Comparison of ENCODE assay signal across 18 cellular contexts in the genomic region with DNA sequence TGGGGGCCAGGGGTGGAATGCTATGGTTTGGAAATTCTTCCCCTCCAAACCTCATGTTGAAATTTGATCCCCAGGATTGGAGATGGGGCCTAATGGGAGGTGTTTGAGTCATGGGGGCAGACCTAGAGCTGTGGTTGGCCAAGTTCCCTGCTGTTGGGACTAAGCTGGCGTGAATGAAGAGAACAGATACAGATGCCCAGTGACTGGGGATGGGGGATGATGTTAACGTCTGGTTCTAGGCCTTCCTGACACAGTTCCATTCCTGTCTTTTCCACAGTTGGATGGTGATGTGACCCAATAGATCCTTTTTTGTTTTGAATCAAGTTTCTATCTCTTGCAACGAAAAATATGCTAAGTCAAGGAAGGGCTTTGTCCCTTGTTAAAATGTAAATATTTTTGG. TPM values are rescaled to one million over a fixed set of nuclear protein-coding genes. Genes with fewer than 3 reads are reported as not detected.
DNase-seq lines count a peak whose midpoint lies in the region; ATAC-seq and TF ChIP-seq lines count a peak whose summit lies in the region.
"Had no signal": no experiment of that assay in that cellular context is flagged by ENCODE, and none has a peak within 500 bp of the region (broad histone marks: within the 10 kb centered on the region; RNA-seq: fewer than 3 reads in every experiment).

No MANE protein-coding gene starts in this region.

- H3K9me3 ChIP-seq in HEK293 (ENCODE audit: control insufficient read depth, insufficient read depth, low read depth, low read length) = no peaks in the 10 kb centered on the region
- peaks cover 18% of the 10 kb centered on the region for H3K9me3 ChIP-seq in endodermal cell (ENCODE audit: control insufficient read depth, low read length)
- H3K9me3 ChIP-seq in GM23248 (ENCODE audit: low read depth) = no peaks in the 10 kb centered on the region
- H3K9me3 ChIP-seq in body of pancreas = no peaks in the 10 kb centered on the region
- H3K9me3 ChIP-seq: A549, Caco-2 had no signal

- H3K4me3 Mint-ChIP-seq in endodermal cell = no peak overlapping the region
- H3K4me3 Mint-ChIP-seq: B cell; CD4-positive, alpha-beta T cell; CD8-positive, alpha-beta T cell had no signal

- no peaks in the 10 kb centered on the region for H3K27me3 Mint-ChIP-seq in endodermal cell (ENCODE audit: insufficient read depth)
- H3K27me3 Mint-ChIP-seq: B cell; CD4-positive, alpha-beta T cell had no signal

- H3K23ac ChIP-seq in mesendoderm (ENCODE audit: low read length) = no peak overlapping the region

- CTCF ChIA-PET in HEK293 (lab: Yijun Ruan, JAX) = no interaction called here

- H3K79me2 ChIP-seq in mesendoderm (ENCODE audit: control insufficient read depth, insufficient read depth, low read length) (no peaks in the 10 kb centered on the region), GM23248 (ENCODE audit: insufficient read depth) (no peaks in the 10 kb centered on the region)

- H4K20me1 ChIP-seq in GM23248 (ENCODE audit: insufficient read depth) = no peaks in the 10 kb centered on the region
- H4K20me1 ChIP-seq: BLaER1 treated with 17β-estradiol and CSF1 and Interleukin-3, amounts not matched to agents 10 nM and 100 nM had no signal

- peaks cover 28% of the 10 kb centered on the region for H3K36me3 Mint-ChIP-seq in endodermal cell (ENCODE audit: low read depth)
- H3K36me3 Mint-ChIP-seq: CD8-positive, alpha-beta T cell had no signal

- no peak overlapping the region for H3K4me2 ChIP-seq in mesendoderm (ENCODE audit: low read length)
- no peak overlapping the region for H3K4me2 ChIP-seq in GM23248 (ENCODE audit: unreplicated experiment)
- H3K4me2 ChIP-seq: A549; BLaER1 treated with 17β-estradiol and CSF1 and Interleukin-3, amounts not matched to agents 10 nM and 100 nM had no signal

- H3K27ac Mint-ChIP-seq in endodermal cell = no peak overlapping the region
- H3K27ac Mint-ChIP-seq: B cell; CD4-positive, alpha-beta T cell; CD8-positive, alpha-beta T cell had no signal

- H3K4me1 ChIP-seq in HEK293 (ENCODE audit: control insufficient read depth, insufficient read depth, low read length) (no peaks in the 10 kb centered on the region), endodermal cell (ENCODE audit: control insufficient read depth, insufficient read depth, low read length) (no peaks in the 10 kb centered on the region), mesendoderm (ENCODE audit: control insufficient read depth, low read depth, low read length) (no peaks in the 10 kb centered on the region), GM23248 (ENCODE audit: insufficient read depth) (no peaks in the 10 kb centered on the region), body of pancreas (no peaks in the 10 kb centered on the region)
- H3K4me1 ChIP-seq: BLaER1 treated with 17β-estradiol and CSF1 and Interleukin-3, amounts not matched to agents 10 nM and 100 nM had no signal

- intact Hi-C loops in left ventricle myocardium superior (cut with micrococcal nuclease) = no loop called here
- intact Hi-C loops in body of pancreas (cut with DNase I) = no loop called here

- no peak overlapping the region for H3K4ac ChIP-seq in mesendoderm (ENCODE audit: low read depth, low read length)

- no peak overlapping the region for H3K4me3 ChIP-seq in HEK293 (ENCODE audit: low read depth, low read length)
- H3K4me3 ChIP-seq in endodermal cell (ENCODE audit: low read length) = peak overlapping the region; percentile 7
- no peak overlapping the region for H3K4me3 ChIP-seq in mesendoderm (ENCODE audit: low read length)
- H3K4me3 ChIP-seq in GM23248 = no peak overlapping the region
- H3K4me3 ChIP-seq in body of pancreas = no peak overlapping the region
- H3K4me3 ChIP-seq: A549; BLaER1 treated with 17β-estradiol and CSF1 and Interleukin-3, amounts not matched to agents 10 nM and 100 nM had no signal

- H2AFZ ChIP-seq in GM23248 = no peak overlapping the region

- peaks cover 21% of the 10 kb centered on the region for H3K9me3 Mint-ChIP-seq in endodermal cell
- H3K9me3 Mint-ChIP-seq: CD4-positive, alpha-beta T cell; CD8-positive, alpha-beta T cell had no signal

- no peaks in the 10 kb centered on the region for H3K4me1 Mint-ChIP-seq in endodermal cell
- H3K4me1 Mint-ChIP-seq: B cell had no signal

- no peaks in the 10 kb centered on the region for H3K9me2 ChIP-seq in GM23248 (ENCODE audit: insufficient read depth)

- no peak overlapping the region for H2BK5ac ChIP-seq in mesendoderm (ENCODE audit: low read length)

- no peak for DNase-seq in endodermal cell
- peak; percentile 22 for DNase-seq in mesendoderm
- DNase-seq in GM23248 = no peak
- DNase-seq in left ventricle myocardium superior = no peak
- no peak for DNase-seq in body of pancreas
- DNase-seq: AML-193; Caco-2; Calu3; CD4-positive, alpha-beta T cell; CD8-positive, alpha-beta T cell; DMS79 treated with DMSO at 0.1 percent for 48 hours; GF-D8 had no signal

- H3K27me3 ChIP-seq in endodermal cell (ENCODE audit: control insufficient read depth, insufficient read depth, low read length, poor library complexity, severe bottlenecking) (no peaks in the 10 kb centered on the region), mesendoderm (ENCODE audit: insufficient read depth, low read length, poor library complexity) (no peaks in the 10 kb centered on the region), GM23248 (replicated peaks; ENCODE audit: insufficient read depth) (0 out of 2 replicates have a peak, but pooled peaks cover 3% of the 10 kb centered on the region), body of pancreas (no peaks in the 10 kb centered on the region)
- H3K27me3 ChIP-seq: BLaER1 treated with 17β-estradiol and CSF1 and Interleukin-3, amounts not matched to agents 10 nM and 100 nM had no signal

- no peaks in the 10 kb centered on the region for H3F3A ChIP-seq in GM23248 (ENCODE audit: insufficient read depth)

- POLR2A ChIA-PET in HEK293 (lab: Yijun Ruan, JAX) = no interaction called here

- H3K9ac ChIP-seq in endodermal cell (ENCODE audit: extremely low read depth, low read length, poor library complexity, severe bottlenecking) (no peak overlapping the region), mesendoderm (ENCODE audit: low read length) (no peak overlapping the region), GM23248 (no peak overlapping the region)
- H3K9ac ChIP-seq: BLaER1 treated with 17β-estradiol and CSF1 and Interleukin-3, amounts not matched to agents 10 nM and 100 nM had no signal

- H2BK120ac ChIP-seq in mesendoderm (ENCODE audit: low read depth, low read length) = no peak overlapping the region

- in situ Hi-C loops in GM23248 (cut with MboI) = no loop called here

- H2AK5ac ChIP-seq in mesendoderm (ENCODE audit: low read length) = no peak overlapping the region

- no peak overlapping the region for H4K5ac ChIP-seq in mesendoderm (ENCODE audit: low read length)

- no peaks in the 10 kb centered on the region for H3K79me1 ChIP-seq in mesendoderm (ENCODE audit: low read length)

- TF ChIP-seq CTCF in HEK293 (tag by site-specific recombination; IDR thresholded peaks at IDR 0.05) = no peak
- TF ChIP-seq CTCF in endodermal cell (conservative IDR thresholded peaks at IDR 0.05) = no peak
- no peak for TF ChIP-seq CTCF in body of pancreas (IDR thresholded peaks at IDR 0.05)

- no peak overlapping the region for H2BK15ac ChIP-seq in mesendoderm (replicated peaks; ENCODE audit: low read depth)

- H3K36me3 ChIP-seq in HEK293 (ENCODE audit: control insufficient read depth in 2 of 2, insufficient read depth in 1 of 2, low read length in 2 of 2) = peaks cover 0 to 17% of the 10 kb centered on the region in 2 experiments; a peak in 2 of 3 replicates
- peaks cover under 1% of the 10 kb centered on the region for H3K36me3 ChIP-seq in endodermal cell (ENCODE audit: control insufficient read depth, insufficient read depth, low read length)
- no peaks in the 10 kb centered on the region for H3K36me3 ChIP-seq in mesendoderm (ENCODE audit: control insufficient read depth, insufficient read depth, low read length)
- no peaks in the 10 kb centered on the region for H3K36me3 ChIP-seq in GM23248 (ENCODE audit: low read depth)
- H3K36me3 ChIP-seq in body of pancreas (replicated peaks in 1 of 2; ENCODE audit: insufficient read depth in 1 of 2, low read depth in 2 of 2) = no peaks in the 10 kb centered on the region

- H3K18ac ChIP-seq in mesendoderm (ENCODE audit: low read length) = no peak overlapping the region

- no peak for TF ChIP-seq POLR2A in body of pancreas (IDR thresholded peaks at IDR 0.05)

- no peak overlapping the region for H4K8ac ChIP-seq in mesendoderm (ENCODE audit: low read depth, low read length)

- ATAC-seq in left ventricle myocardium superior = no peak
- no peak for ATAC-seq in body of pancreas
- ATAC-seq: A549; CD8-positive, alpha-beta T cell had no signal

- H3K27ac ChIP-seq in HEK293 (ENCODE audit: extremely low read depth, low read depth, low read length) = no peak overlapping the region
- H3K27ac ChIP-seq in endodermal cell (ENCODE audit: low read depth, low read length) = no peak overlapping the region
- no peak overlapping the region for H3K27ac ChIP-seq in mesendoderm (ENCODE audit: low read depth, low read length)
- no peak overlapping the region for H3K27ac ChIP-seq in GM23248
- H3K27ac ChIP-seq in body of pancreas = no peak overlapping the region
- H3K27ac ChIP-seq: 22Rv1; A549; BLaER1 treated with 17β-estradiol and CSF1 and Interleukin-3, amounts not matched to agents 10 nM and 100 nM; C4-2B had no signal

- no peak overlapping the region for H3K56ac ChIP-seq in mesendoderm (ENCODE audit: low read length)

- WGBS in endodermal cell (ENCODE audit: insufficient coverage in 1 of 2, insufficient read length in 1 of 2), 2 experiments = 97% methylated on average over 3 of the region's 3 CpGs; no CpG with 5 or more reads in 1 of the 2 experiments
- WGBS in mesendoderm (ENCODE audit: extremely low coverage, insufficient coverage, low lambda C conversion rate) = no CpG with 5 or more reads among the region's 3 CpGs
- 53 to 63% methylated on average over 3 of the region's 3 CpGs for WGBS in GM23248 (ENCODE audit: low coverage in 1 of 2, low lambda C conversion rate in 2 of 2, missing lambda C conversion rate in 2 of 2), 2 experiments
- WGBS in body of pancreas, 2 donors = 79 to 81% methylated on average over 3 of the region's 3 CpGs

RNA-seq across cellular contexts. Expression of a gene that starts 23.7 kb away (rescaled TPM):
- total RNA-seq in endodermal cell (10 to 100 TPM; 43.4 to 61.9 TPM), left ventricle myocardium superior (23.0 TPM), body of pancreas (1 to 10 TPM; 3.6 to 5.4 TPM)
- 53.5 TPM for polyA plus RNA-seq in endodermal cell (2013, experiment 1 of 2)
- polyA plus RNA-seq in endodermal cell (2013, experiment 2 of 2) = 51.0 TPM
- polyA plus RNA-seq in mesendoderm (2013, experiment 1 of 2) = 30.5 TPM
- 30.2 TPM for polyA plus RNA-seq in mesendoderm (2013, experiment 2 of 2)
- 0.38 and 1.7 TPM in 2 replicates for total RNA-seq in GM23248 (2014; rRNA removed; shearing (Covaris generic))
- polyA plus RNA-seq in GM23248 (2016; fragmentation: Nextera tagmentation; extraction: Ambion mirVana) = 0.26 and 0.62 TPM in 2 replicates

RNA-seq across cellular contexts. Expression of a gene that starts 41.3 kb away (rescaled TPM):
- 100 to 1,000 TPM; 182 to 208 TPM for total RNA-seq in endodermal cell
- 153 TPM for polyA plus RNA-seq in endodermal cell (2013, experiment 1 of 2)
- polyA plus RNA-seq in endodermal cell (2013, experiment 2 of 2) = 151 TPM
- polyA plus RNA-seq in mesendoderm (2013, experiment 1 of 2) = 417 TPM
- polyA plus RNA-seq in mesendoderm (2013, experiment 2 of 2) = 436 TPM
- total RNA-seq in GM23248 (2014; rRNA removed; shearing (Covaris generic)) = 80.4 and 97.6 TPM in 2 replicates
- 200 and 204 TPM in 2 replicates for polyA plus RNA-seq in GM23248 (2016; fragmentation: Nextera tagmentation; extraction: Ambion mirVana)
- 54.8 TPM for total RNA-seq in left ventricle myocardium superior
- 10 to 100 TPM; 36.6 to 46.4 TPM for total RNA-seq in body of pancreas
